Comparison of ENCODE assay signal across 23 cellular contexts in genomic region chr3:14312375-14312774, GRCh38.
"Had no signal": no experiment of that assay in that cellular context is flagged by ENCODE, and none has a peak within 500 bp of the region (broad histone marks: within the 10 kb centered on the region; RNA-seq: fewer than 3 reads in every experiment).

No MANE protein-coding gene starts in this region.

- H3K27me3 ChIP-seq: stomach had no signal

- H3K4me1 ChIP-seq: heart left ventricle, left ventricle myocardium inferior, lower lobe of right lung, parathyroid adenoma, psoas muscle had no signal

- H3K27ac Mint-ChIP-seq: memory B cell, mesothelial cell of epicardium, naive B cell, nephron had no signal

- H3K36me3 ChIP-seq: heart left ventricle, left ventricle myocardium inferior, lower lobe of right lung, stomach, thoracic aorta had no signal

- H3K4me1 Mint-ChIP-seq: memory B cell, mesothelial cell of epicardium, naive B cell, nephron had no signal

- DNase-seq: effector CD8-positive, alpha-beta T cell; foreskin melanocyte; heart left ventricle; hypothalamus; left ventricle myocardium inferior; lower lobe of right lung; naive B cell; psoas muscle; retina; stimulated activated CD4-positive, alpha-beta T cell treated with anti-CD3 and anti-CD28 coated beads, Interleukin-12 subunit alpha, Interleukin-12 subunit beta, amount 100 ng/mL, for 4 hours; stimulated activated naive CD4-positive, alpha-beta T cell; stomach; substantia nigra; trophoblast cell had no signal

- H3K79me2 ChIP-seq: parathyroid adenoma had no signal

- ATAC-seq: heart left ventricle, lower lobe of right lung, psoas muscle, sciatic nerve had no signal

- FAIRE-seq: islet of Langerhans, urothelium cell line had no signal

- H2AFZ ChIP-seq: parathyroid adenoma had no signal

- H3K4me3 Mint-ChIP-seq: memory B cell, mesothelial cell of epicardium, nephron had no signal

- H3K36me3 Mint-ChIP-seq: memory B cell, mesothelial cell of epicardium, naive B cell had no signal

- H3K9me3 Mint-ChIP-seq: memory B cell had no signal

- H3K4me3 ChIP-seq: coronary artery, heart left ventricle, left ventricle myocardium inferior, lower lobe of right lung, psoas muscle, stomach, thoracic aorta had no signal

- H3K27ac ChIP-seq: coronary artery, heart left ventricle, left ventricle myocardium inferior, lower lobe of right lung, parathyroid adenoma, psoas muscle, thoracic aorta had no signal

- H3K9ac ChIP-seq: parathyroid adenoma had no signal

- H3K9me3 ChIP-seq: lower lobe of right lung, psoas muscle, stomach, thoracic aorta had no signal
